Comparison of ENCODE assay signal across 12 cellular contexts in genomic region chr1:110012100-110012499, GRCh38. TPM values are rescaled to one million over a fixed set of nuclear protein-coding genes. Genes with fewer than 3 reads are reported as not detected.
DNase-seq lines count a peak whose midpoint lies in the region; ATAC-seq and TF ChIP-seq lines count a peak whose summit lies in the region.
"Had no signal": no experiment of that assay in that cellular context is flagged by ENCODE, and none has a peak within 500 bp of the region (broad histone marks: within the 10 kb centered on the region; RNA-seq: fewer than 3 reads in every experiment).

No MANE protein-coding gene starts in this region.

- no peak overlapping the region for H3K4me3 ChIP-seq in upper lobe of right lung

- H3K36me3 ChIP-seq in upper lobe of right lung, result peaks cover 84% of the 10 kb centered on the region

- no peaks in the 10 kb centered on the region for H3K27me3 ChIP-seq in upper lobe of right lung

- H3K9me3 ChIP-seq in upper lobe of right lung, result no peaks in the 10 kb centered on the region

- intact Hi-C loops in upper lobe of right lung (cut with DNase I), result no loop called here

- DNase-seq in GM13977 (ENCODE audit: low spot score) (peak; percentile 38), GM20000 (ENCODE audit: low spot score) (peak; percentile 43), AG08395 (ENCODE audit: low spot score) (no peak), upper lobe of right lung (no peak), COLO668 (lab: John Stamatoyannopoulos, UW; ENCODE audit: unreplicated experiment) (no peak), NCI-H146 treated with DMSO at 0.1 percent for 48 hours (lab: John Stamatoyannopoulos, UW; ENCODE audit: unreplicated experiment) (no peak)
- DNase-seq: activated CD4-positive, alpha-beta T cell treated with anti-CD3 and anti-CD28 coated beads for 1 hour; DMS153 had no signal

- H3K27ac ChIP-seq in cingulate gyrus (ENCODE audit: low read depth, low read length) (peak overlapping the region; percentile 51), upper lobe of right lung (no peak overlapping the region)

- ATAC-seq in HG03108 (IDR thresholded peaks at IDR 0.05; ENCODE audit: unreplicated experiment), result peak; percentile 53
- ATAC-seq in upper lobe of right lung, result no peak

- in situ Hi-C loops in GM13977 (cut with MboI; ENCODE audit: low pct_unique_long_range_greater_than_20kb, low sequenced_read_pairs, unreplicated experiment), result no loop called here

- H3K4me1 ChIP-seq in upper lobe of right lung, result peaks cover 13% of the 10 kb centered on the region

- no peak for TF ChIP-seq CTCF in GM13977 (IDR thresholded peaks at IDR 0.05; ENCODE audit: extremely low read depth, insufficient read depth, missing control alignments)
- TF ChIP-seq CTCF in GM20000 (IDR thresholded peaks at IDR 0.05; ENCODE audit: extremely low read depth, missing control alignments), result no peak
- no peak for TF ChIP-seq CTCF in upper lobe of right lung (IDR thresholded peaks at IDR 0.05)

RNA-seq across cellular contexts. Expression of gene STRIP1, which starts 22.3 kb away (rescaled TPM):
- 35.6 TPM for total RNA-seq in upper lobe of right lung

RNA-seq across cellular contexts. Expression of gene AHCYL1, which starts 27.5 kb away (rescaled TPM):
- 91.7 TPM for total RNA-seq in upper lobe of right lung

RNA-seq across cellular contexts. Expression of gene ALX3, which starts 58.4 kb away (rescaled TPM):
- total RNA-seq in upper lobe of right lung, result not detected
- total RNA-seq: HT1080, kidney epithelial cell had no signal

Comparison
In these comparisons a context has a peak if more than half of its experiments do, and no peak if none do; other contexts are left out.
1. DNase-seq: peak in GM13977 (single experiment) and GM20000 (single experiment); none in AG08395 (single experiment), upper lobe of right lung (single experiment), COLO668 (single experiment) and NCI-H146 treated with DMSO at 0.1 percent for 48 hours (single experiment).